Comparison of ENCODE assay signal across 18 cellular contexts in the genomic region with DNA sequence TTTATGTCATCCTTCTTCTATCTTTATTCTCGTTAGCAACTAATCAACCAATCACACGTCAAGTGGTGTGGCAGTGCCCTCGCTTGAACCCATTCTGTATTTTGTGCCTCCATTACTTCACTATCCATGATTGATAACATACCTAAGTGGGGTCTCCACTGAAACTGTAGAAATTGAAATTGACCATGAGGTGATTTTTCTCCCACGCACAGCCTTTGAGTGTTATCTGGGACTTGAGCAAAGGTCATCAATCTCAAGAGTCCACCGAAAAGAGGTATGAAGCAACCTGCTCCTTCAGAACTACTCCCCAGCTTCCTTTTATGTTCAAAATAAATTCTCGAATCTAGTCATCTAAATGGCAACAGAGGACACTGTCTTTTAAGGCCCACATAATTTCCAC.
DNase-seq lines count a peak whose midpoint lies in the region; ATAC-seq and TF ChIP-seq lines count a peak whose summit lies in the region.
"Had no signal": no experiment of that assay in that cellular context is flagged by ENCODE, and none has a peak within 500 bp of the region (broad histone marks: within the 10 kb centered on the region; RNA-seq: fewer than 3 reads in every experiment).

No MANE protein-coding gene starts in this region.

- no peak for ATAC-seq in HG02610 (IDR thresholded peaks at IDR 0.05; ENCODE audit: unreplicated experiment)
- ATAC-seq: HCT116 had no signal

- no peak overlapping the region for H3K18ac ChIP-seq in mesendoderm (ENCODE audit: low read length)

- no peak for TF ChIP-seq POLR2A in adrenal gland (IDR thresholded peaks at IDR 0.05)

- H2AK5ac ChIP-seq in mesendoderm (ENCODE audit: low read length), result no peak overlapping the region

- intact Hi-C loops in adrenal gland (cut with DNase I), result no loop called here

- H3K36me3 ChIP-seq in HUES48 (ENCODE audit: control insufficient read depth, insufficient read depth, low read length) (no peaks in the 10 kb centered on the region), adrenal gland (replicated peaks in 1 of 2) (no peaks in the 10 kb centered on the region), mesendoderm (ENCODE audit: control insufficient read depth, insufficient read depth, low read length) (no peaks in the 10 kb centered on the region), GM23248 (ENCODE audit: low read depth) (no peaks in the 10 kb centered on the region)
- H3K36me3 ChIP-seq: BE2C had no signal

- no peaks in the 10 kb centered on the region for H4K20me1 ChIP-seq in GM23248 (ENCODE audit: insufficient read depth)

- H3K4me1 ChIP-seq in HUES48 (ENCODE audit: control insufficient read depth, insufficient read depth, low read length) (no peaks in the 10 kb centered on the region), adrenal gland (replicated peaks in 1 of 2) (peaks cover 12 to 25% of the 10 kb centered on the region in 2 donors), mesendoderm (ENCODE audit: control insufficient read depth, low read depth, low read length) (no peaks in the 10 kb centered on the region), GM23248 (ENCODE audit: insufficient read depth) (no peaks in the 10 kb centered on the region)
- H3K4me1 ChIP-seq: BE2C had no signal

- no peak overlapping the region for H2BK120ac ChIP-seq in mesendoderm (ENCODE audit: low read depth, low read length)

- H3K23ac ChIP-seq in mesendoderm (ENCODE audit: low read length), result peak overlapping the region; percentile 16

- peak overlapping the region; percentile 50 for H3K27ac ChIP-seq in HUES48 (ENCODE audit: low read depth, low read length)
- H3K27ac ChIP-seq in adrenal gland, result peak overlapping the region in 3 of 5 donors; percentile 7 to 42 (median 20)
- H3K27ac ChIP-seq in mesendoderm (ENCODE audit: low read depth, low read length), result no peak overlapping the region
- peak overlapping the region; percentile 26 for H3K27ac ChIP-seq in substantia nigra (ENCODE audit: low read depth, low read length, poor library complexity, severe bottlenecking)
- no peak overlapping the region for H3K27ac ChIP-seq in GM23248

- TF ChIP-seq CTCF in adrenal gland (IDR thresholded peaks at IDR 0.05), result no peak

- H3K4me2 ChIP-seq in mesendoderm (ENCODE audit: low read length), result no peak overlapping the region
- H3K4me2 ChIP-seq in GM23248 (ENCODE audit: unreplicated experiment), result no peak overlapping the region

- no peaks in the 10 kb centered on the region for H3F3A ChIP-seq in GM23248 (ENCODE audit: insufficient read depth)

- H2BK15ac ChIP-seq in mesendoderm (replicated peaks; ENCODE audit: low read depth), result no peak overlapping the region

- H3K9ac ChIP-seq in HUES48 (ENCODE audit: low read depth, low read length) (no peak overlapping the region), mesendoderm (ENCODE audit: low read length) (no peak overlapping the region), GM23248 (no peak overlapping the region)

- H3K27me3 ChIP-seq in HUES48 (ENCODE audit: control insufficient read depth, insufficient read depth, low read length) (no peaks in the 10 kb centered on the region), adrenal gland (no peaks in the 10 kb centered on the region), mesendoderm (ENCODE audit: insufficient read depth, low read length, poor library complexity) (no peaks in the 10 kb centered on the region), GM23248 (replicated peaks; ENCODE audit: insufficient read depth) (no peaks in the 10 kb centered on the region)
- H3K27me3 ChIP-seq: BE2C had no signal

- DNase-seq in adrenal gland (no peak), mesendoderm (no peak), substantia nigra (lab: John Stamatoyannopoulos, UW) (no peak), RPMI8226 (no peak), GM23248 (no peak), HPDE6-E6E7 (ENCODE audit: extremely low spot score) (no peak)
- DNase-seq: ACHN; BE2C; C1 segment of cervical spinal cord; Caco-2; CD4-positive, CD25-positive, alpha-beta regulatory T cell; CD8-positive, alpha-beta memory T cell; GOT3; H7; HFFc6 had no signal

- H3K56ac ChIP-seq in mesendoderm (ENCODE audit: low read length), result no peak overlapping the region

- H3K9me3 ChIP-seq in HUES48 (ENCODE audit: control insufficient read depth, insufficient read depth, low read length) (no peaks in the 10 kb centered on the region), adrenal gland (replicated peaks in 1 of 3) (no peaks in the 10 kb centered on the region), GM23248 (ENCODE audit: low read depth) (no peaks in the 10 kb centered on the region)
- H3K9me3 ChIP-seq: BE2C, Caco-2 had no signal

- H4K5ac ChIP-seq in mesendoderm (ENCODE audit: low read length), result no peak overlapping the region

- in situ Hi-C loops in GM23248 (cut with MboI), result no loop called here

- no peaks in the 10 kb centered on the region for H3K9me2 ChIP-seq in GM23248 (ENCODE audit: insufficient read depth)

- WGBS in adrenal gland, 4 donors, result 50 to 61% (median 53%) methylated on average over 6 of the region's 6 CpGs
- WGBS in mesendoderm (ENCODE audit: extremely low coverage, insufficient coverage, low lambda C conversion rate), result no CpG with 5 or more reads among the region's 6 CpGs
- WGBS in GM23248 (ENCODE audit: low coverage in 1 of 2, low lambda C conversion rate in 2 of 2, missing lambda C conversion rate in 2 of 2), 2 experiments, result 82 to 89% methylated on average over 6 of the region's 6 CpGs

- H3K79me1 ChIP-seq in mesendoderm (ENCODE audit: low read length), result no peaks in the 10 kb centered on the region

- H2BK5ac ChIP-seq in mesendoderm (ENCODE audit: low read length), result no peak overlapping the region

- H3K4ac ChIP-seq in mesendoderm (ENCODE audit: low read depth, low read length), result no peak overlapping the region

- no peak overlapping the region for H2AFZ ChIP-seq in GM23248

- H3K79me2 ChIP-seq in mesendoderm (ENCODE audit: control insufficient read depth, insufficient read depth, low read length) (no peaks in the 10 kb centered on the region), GM23248 (ENCODE audit: insufficient read depth) (no peaks in the 10 kb centered on the region)

- H3K4me3 ChIP-seq in HUES48 (ENCODE audit: low read depth, low read length), result no peak overlapping the region
- H3K4me3 ChIP-seq in adrenal gland, result no peak overlapping the region
- H3K4me3 ChIP-seq in mesendoderm (ENCODE audit: low read length), result no peak overlapping the region
- H3K4me3 ChIP-seq in GM23248, result no peak overlapping the region

- no peak overlapping the region for H4K8ac ChIP-seq in mesendoderm (ENCODE audit: low read depth, low read length)

Comparison
In these comparisons a context has a peak if more than half of its experiments do, and no peak if none do; other contexts are left out.
1. H3K27ac ChIP-seq: peak in HUES48 (single experiment), adrenal gland (3 of 5) and substantia nigra (single experiment); none in mesendoderm (single experiment) and GM23248 (single experiment).